In genomic region chr6:109690373-109690739, GRCh38 we compare ENCODE assay signal across 8 cellular contexts. TPM values are rescaled to one million over a fixed set of nuclear protein-coding genes. Genes with fewer than 3 reads are reported as not detected.
DNase-seq lines count a peak whose midpoint lies in the region; ATAC-seq and TF ChIP-seq lines count a peak whose summit lies in the region.

No MANE protein-coding gene starts in this region.

- DNase-seq in SHP77 (lab: John Stamatoyannopoulos, UW): peak; percentile 71 to 75
- peak; percentile 76 for DNase-seq in activated naive CD4-positive, alpha-beta T cell treated with anti-CD3 and anti-CD28 coated beads, Interleukin-2, amount 50 U/mL, for 16 hours
- peak; percentile 32 to 55 for DNase-seq in heart right ventricle
- peak; percentile 88 for DNase-seq in posterior vena cava (ENCODE audit: low spot score)
- DNase-seq in aorta: peak; percentile 67 to 86

- H3K4me3 ChIP-seq in heart right ventricle (peak overlapping the region; percentile 64 to 87 (median 78)), aorta (ENCODE audit: low read length in 2 of 2) (peak overlapping the region; percentile 91 to 92)

- H3K36me3 ChIP-seq in heart right ventricle: no peaks in the 10 kb centered on the region
- H3K36me3 ChIP-seq in aorta (ENCODE audit: control insufficient read depth in 1 of 2, insufficient read depth in 2 of 2, low read length in 1 of 2): no peaks in the 10 kb centered on the region

- TF ChIP-seq CTCF in C4-2B (conservative IDR thresholded peaks at IDR 0.05) (no peak), heart right ventricle (IDR thresholded peaks at IDR 0.05) (no peak)

- 1% methylated on average over 24 of the region's 24 CpGs for WGBS in heart right ventricle, 2 donors
- 1% methylated on average over 24 of the region's 24 CpGs for WGBS in aorta, 2 donors

- intact Hi-C loops in heart right ventricle (cut with DNase I): loop anchor here in 5 of 10 donors (5.0 to 10.0 kb wide), 4 partner anchors 163 to 306 kb away; partner anchors contain the start of genes CD164 (in 2 of the 5), PPIL6 (in 1 of the 5) and SMPD2 (in 1 of the 5)
- intact Hi-C loops in posterior vena cava (cut with DNase I): no loop called here
- intact Hi-C loops in aorta (cut with DNase I): loop anchor here (10.0 kb wide), 2 partner anchors 166 to 494 kb away; partner anchors contain the start of gene CDC40 (in 1 of the 2)

- H3K27ac ChIP-seq in C4-2B: peak overlapping the region; percentile 71
- peak overlapping the region in 9 of 10 donors; percentile 82 to 93 (median 84) for H3K27ac ChIP-seq in heart right ventricle
- H3K27ac ChIP-seq in aorta (ENCODE audit: low read depth in 1 of 2, low read length in 2 of 2): no peak overlapping the region

- H3K4me1 ChIP-seq in heart right ventricle (peaks cover 0 to 28% (median 17%) of the 10 kb centered on the region in 9 donors), aorta (ENCODE audit: control insufficient read depth in 1 of 2, insufficient read depth in 2 of 2, low read length in 2 of 2) (no peaks in the 10 kb centered on the region)

- ATAC-seq in GM19438 (IDR thresholded peaks at IDR 0.05; ENCODE audit: low read depth, unreplicated experiment) (peak; percentile 42), HG03571 (IDR thresholded peaks at IDR 0.05; ENCODE audit: unreplicated experiment) (peak; percentile 32), heart right ventricle (peak; percentile 19 to 68 (median 54)), aorta (ENCODE audit: low FRiP score) (peak; percentile 64)

- H3K27me3 ChIP-seq in heart right ventricle (no peaks in the 10 kb centered on the region), aorta (ENCODE audit: control insufficient read depth in 1 of 2, insufficient read depth in 2 of 2, low read length in 1 of 2) (no peaks in the 10 kb centered on the region)

- peaks cover 0 to 5% (median 0%) of the 10 kb centered on the region in 11 donors for H3K9me3 ChIP-seq in heart right ventricle
- H3K9me3 ChIP-seq in aorta (ENCODE audit: control insufficient read depth, low read length): no peaks in the 10 kb centered on the region

RNA-seq across cellular contexts. Expression of gene AK9, which starts 0.6 kb away (rescaled TPM):
- total RNA-seq in heart right ventricle: 10 to 100 TPM in 7 of 10 donors, 1 to 10 TPM in 3; 6.8 to 17.0 (median 10.9) TPM
- polyA plus RNA-seq in heart right ventricle: 10 to 100 TPM in 1 of 2 donors, 1 to 10 TPM in 1; 4.6 to 13.6 TPM
- 1 to 10 TPM; 8.1 to 9.9 TPM for total RNA-seq in posterior vena cava
- total RNA-seq in aorta: 10 to 100 TPM; 10.8 to 12.5 TPM
- polyA plus RNA-seq in aorta: 10 to 100 TPM in 1 of 2 donors, 1 to 10 TPM in 1; 2.7 to 10.8 TPM

RNA-seq across cellular contexts. Expression of gene FIG4, which starts 0.7 kb away (rescaled TPM):
- total RNA-seq in heart right ventricle: 10 to 100 TPM in 3 of 10 donors, 1 to 10 TPM in 7; 7.6 to 13.1 (median 9.3) TPM
- 1 to 10 TPM; 5.1 to 6.7 TPM for polyA plus RNA-seq in heart right ventricle
- total RNA-seq in posterior vena cava: 10 to 100 TPM; 20.9 to 23.9 TPM
- 10 to 100 TPM; 21.7 to 26.7 TPM for total RNA-seq in aorta
- polyA plus RNA-seq in aorta: 10 to 100 TPM in 1 of 2 donors, 1 to 10 TPM in 1; 7.1 to 11.1 TPM

Comparison
In these comparisons a context has a peak if more than half of its experiments do, and no peak if none do; other contexts are left out.
1. H3K27ac ChIP-seq: peak in C4-2B (single experiment) and heart right ventricle (9 of 10); none in aorta (0 of 2).
2. intact Hi-C loops: an anchor here in aorta (10.0 kb wide); none called in posterior vena cava.
3. Peak in every context shown above with its lines, with median percentiles within 50 percentile points of each other: ATAC-seq and DNase-seq.